In genomic region chr4:107734120-107734519, GRCh38 we compare ENCODE assay signal across 12 cellular contexts. TPM values are rescaled to one million over a fixed set of nuclear protein-coding genes. Genes with fewer than 3 reads are reported as not detected.
A peak's percentile ranks its signal among the peaks of the same experiment; 100 is the strongest.
DNase-seq lines count a peak whose midpoint lies in the region; ATAC-seq and TF ChIP-seq lines count a peak whose summit lies in the region.
"Had no signal": no experiment of that assay in that cellular context is flagged by ENCODE, and none has a peak within 500 bp of the region (broad histone marks: within the 10 kb centered on the region; RNA-seq: fewer than 3 reads in every experiment).

No MANE protein-coding gene starts in this region.

- intact Hi-C loops in activated CD4-positive, alpha-beta T cell treated with anti-CD3 and anti-CD28 coated beads for 36 hours (cut with DNase I, micrococcal nuclease), result no loop called here

- POLR2A ChIA-PET in activated CD4-positive, alpha-beta T cell treated with anti-CD3 and anti-CD28 coated beads for 36 hours (lab: Charles Lee), result no interaction called here

- H3K36me3 Mint-ChIP-seq in activated CD4-positive, alpha-beta T cell treated with anti-CD3 and anti-CD28 coated beads for 36 hours (ENCODE audit: low read depth), result no peaks in the 10 kb centered on the region
- H3K36me3 Mint-ChIP-seq: stimulated activated effector memory CD8-positive, alpha-beta T cell treated with anti-CD3 and anti-CD28 coated beads, Interleukin-12 subunit alpha, Interleukin-12 subunit beta, amount 100 ng/mL, for 72 hours had no signal

- TF ChIP-seq CTCF in astrocyte of the cerebellum (IDR thresholded peaks at IDR 0.05; ENCODE audit: low read depth, low read length, missing control alignments) (peak; percentile 40), osteoblast (IDR thresholded peaks at IDR 0.05; ENCODE audit: extremely low read depth, low read depth, low read length) (peak; percentile 48)

- H4K20me1 ChIP-seq in osteoblast (ENCODE audit: insufficient read depth, low read length), result no peaks in the 10 kb centered on the region

- H3K4me1 ChIP-seq in osteoblast (ENCODE audit: insufficient read depth, low read length), result no peaks in the 10 kb centered on the region

- H3K4me3 Mint-ChIP-seq in activated CD4-positive, alpha-beta T cell treated with anti-CD3 and anti-CD28 coated beads for 36 hours, result no peak overlapping the region
- H3K4me3 Mint-ChIP-seq: stimulated activated effector memory CD8-positive, alpha-beta T cell treated with anti-CD3 and anti-CD28 coated beads, Interleukin-12 subunit alpha, Interleukin-12 subunit beta, amount 100 ng/mL, for 72 hours had no signal

- H3K4me2 ChIP-seq in osteoblast (ENCODE audit: insufficient read depth, low read length), result no peak overlapping the region

- no peaks in the 10 kb centered on the region for H3K27me3 Mint-ChIP-seq in activated CD4-positive, alpha-beta T cell treated with anti-CD3 and anti-CD28 coated beads for 36 hours

- peak; percentile 30 for DNase-seq in activated CD4-positive, alpha-beta T cell treated with anti-CD3 and anti-CD28 coated beads for 36 hours
- DNase-seq in activated CD4-positive, alpha-beta T cell treated with anti-CD3 and anti-CD28 coated beads, Interleukin-2, amount 50 U/mL, for 48 hours, result no peak
- DNase-seq in astrocyte of the cerebellum (ENCODE audit: low read depth), result no peak
- DNase-seq in osteoblast (ENCODE audit: insufficient read length, low spot score, missing footprints), result no peak
- no peak for DNase-seq in GM19238 (ENCODE audit: insufficient read length, low spot score)
- no peak for DNase-seq in activated CD4-positive, alpha-beta T cell treated with anti-CD3 and anti-CD28 coated beads, Interleukin-2, amount 50 U/mL, for 4 hours
- DNase-seq: C1 segment of cervical spinal cord, psoas muscle had no signal

- H3K4me3 ChIP-seq in astrocyte of the cerebellum (ENCODE audit: low read depth, low read length) (no peak overlapping the region), osteoblast (ENCODE audit: insufficient read depth, low read length) (no peak overlapping the region)
- H3K4me3 ChIP-seq: psoas muscle had no signal

- no peaks in the 10 kb centered on the region for H3K79me2 ChIP-seq in osteoblast (ENCODE audit: insufficient read depth, low read length)

- H3K9me3 Mint-ChIP-seq in activated CD4-positive, alpha-beta T cell treated with anti-CD3 and anti-CD28 coated beads for 36 hours (ENCODE audit: low read depth), result no peaks in the 10 kb centered on the region
- H3K9me3 Mint-ChIP-seq: stimulated activated effector memory CD8-positive, alpha-beta T cell treated with anti-CD3 and anti-CD28 coated beads, Interleukin-12 subunit alpha, Interleukin-12 subunit beta, amount 100 ng/mL, for 72 hours had no signal

- H3K27me3 ChIP-seq in osteoblast (ENCODE audit: insufficient read depth, low read length), result no peaks in the 10 kb centered on the region

- no peaks in the 10 kb centered on the region for H3K9me3 ChIP-seq in osteoblast (ENCODE audit: low read depth, low read length)
- H3K9me3 ChIP-seq: psoas muscle had no signal

- CTCF ChIA-PET in activated CD4-positive, alpha-beta T cell treated with anti-CD3 and anti-CD28 coated beads for 36 hours (lab: Charles Lee), result interaction anchor here (0.6 to 1.7 kb wide), 5 partner anchors 12 to 252 kb away, joined by 3 to 6 read pairs (median 4); no protein-coding TSS in a partner anchor

- H2AFZ ChIP-seq in osteoblast (ENCODE audit: low read length), result no peak overlapping the region

- H3K36me3 ChIP-seq in osteoblast (ENCODE audit: insufficient read depth, low read length), result no peaks in the 10 kb centered on the region

- H3K27ac ChIP-seq in osteoblast (ENCODE audit: low read depth, low read length), result no peak overlapping the region
- H3K27ac ChIP-seq: epithelial cell of prostate, psoas muscle had no signal

- H3K4me1 Mint-ChIP-seq in activated CD4-positive, alpha-beta T cell treated with anti-CD3 and anti-CD28 coated beads for 36 hours, result no peaks in the 10 kb centered on the region
- H3K4me1 Mint-ChIP-seq: stimulated activated effector memory CD8-positive, alpha-beta T cell treated with anti-CD3 and anti-CD28 coated beads, Interleukin-12 subunit alpha, Interleukin-12 subunit beta, amount 100 ng/mL, for 72 hours had no signal

- in situ Hi-C loops in astrocyte of the cerebellum (cut with HindIII; ENCODE audit: low sequenced_read_pairs), result no loop called here

- H3K27ac Mint-ChIP-seq in activated CD4-positive, alpha-beta T cell treated with anti-CD3 and anti-CD28 coated beads for 36 hours, result no peak overlapping the region
- H3K27ac Mint-ChIP-seq: stimulated activated effector memory CD8-positive, alpha-beta T cell treated with anti-CD3 and anti-CD28 coated beads, Interleukin-12 subunit alpha, Interleukin-12 subunit beta, amount 100 ng/mL, for 72 hours had no signal

- peak; percentile 65 for ATAC-seq in activated CD4-positive, alpha-beta T cell treated with anti-CD3 and anti-CD28 coated beads for 36 hours
- ATAC-seq in HG03354 (IDR thresholded peaks at IDR 0.05; ENCODE audit: poor library complexity, severe bottlenecking, unreplicated experiment) (peak; percentile 40), GM19397 (IDR thresholded peaks at IDR 0.05; ENCODE audit: unreplicated experiment) (no peak)
- ATAC-seq: stimulated activated effector memory CD8-positive, alpha-beta T cell treated with anti-CD3 and anti-CD28 coated beads, Interleukin-12 subunit alpha, Interleukin-12 subunit beta, amount 100 ng/mL, for 72 hours had no signal

RNA-seq across cellular contexts. Expression of gene PAPSS1, which starts 14.1 kb away (rescaled TPM):
- 10 to 100 TPM; 31.0 to 37.6 TPM for total RNA-seq in activated CD4-positive, alpha-beta T cell treated with anti-CD3 and anti-CD28 coated beads for 36 hours
- 107 and 123 TPM in 2 replicates for total RNA-seq in osteoblast
